In the genomic region with DNA sequence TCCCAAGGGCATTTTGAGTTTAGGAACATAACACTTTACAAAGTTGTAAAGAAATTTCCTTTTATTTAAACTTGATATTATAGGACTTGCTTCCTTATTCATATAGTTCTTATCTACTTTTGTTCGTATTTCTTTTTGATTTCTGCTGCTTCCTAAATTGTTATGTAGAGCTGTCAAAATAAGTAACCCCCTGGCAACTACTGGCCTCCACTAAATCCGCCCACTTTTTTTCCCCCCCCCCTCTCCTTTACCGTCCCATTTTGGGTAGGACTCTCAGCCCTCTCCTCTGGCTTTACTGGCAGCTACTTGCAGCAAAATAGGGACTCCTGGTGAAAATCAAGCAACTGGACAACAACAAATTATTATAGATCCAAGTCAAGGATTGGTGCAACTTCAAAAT, we compare ENCODE assay signal across 10 cellular contexts. TPM values are rescaled to one million over a fixed set of nuclear protein-coding genes. Genes with fewer than 3 reads are reported as not detected.
A peak's percentile ranks its signal among the peaks of the same experiment; 100 is the strongest.
DNase-seq lines count a peak whose midpoint lies in the region; ATAC-seq, FAIRE-seq and TF ChIP-seq lines count a peak whose summit lies in the region.
"Had no signal": no experiment of that assay in that cellular context is flagged by ENCODE, and none has a peak within 500 bp of the region (broad histone marks: within the 10 kb centered on the region; RNA-seq: fewer than 3 reads in every experiment).

No MANE protein-coding gene starts in this region.

- no peak overlapping the region for H3K27ac ChIP-seq in AG04450 (ENCODE audit: low read depth, low read length)
- H3K27ac ChIP-seq in HUES48 (ENCODE audit: low read depth, low read length), result peak overlapping the region; percentile 99
- no peak overlapping the region for H3K27ac ChIP-seq in GM12878 (ENCODE audit: control insufficient read depth, insufficient read depth)
- no peak overlapping the region for H3K27ac ChIP-seq in muscle layer of duodenum (ENCODE audit: low read length)

- peaks cover 36% of the 10 kb centered on the region for H3K79me2 ChIP-seq in GM12878 (ENCODE audit: control insufficient read depth, insufficient read depth, low read length)

- no peaks in the 10 kb centered on the region for H4K20me1 ChIP-seq in GM12878 (ENCODE audit: control insufficient read depth, insufficient read depth)

- RAD21 ChIA-PET in GM12878 (lab: Charles Lee; ENCODE audit: unreplicated experiment), result interaction anchor here (1.6 to 2.5 kb wide), 4 partner anchors 12 to 76 kb away, joined by 4 to 17 read pairs (median 6); no protein-coding TSS in a partner anchor

- DNase-seq in AG04450 (ENCODE audit: low read depth, low spot score) (no peak), GM12878 (ENCODE audit: low read depth, low spot score) (no peak), GM10266 (ENCODE audit: extremely low spot score) (no peak), left colon (no peak), MV-4-11 (lab: John Stamatoyannopoulos, UW) (no peak)
- DNase-seq: midbrain had no signal

- TF ChIP-seq POLR2A in GM12878 (IDR thresholded peaks at IDR 0.05; ENCODE audit: low read depth, low read length), result no peak

- SMC1A ChIA-PET in GM12878 (lab: Charles Lee; ENCODE audit: uncharacterized antibody, unreplicated experiment), result interaction anchor here (0.6 to 2.2 kb wide), 10 partner anchors 10 to 510 kb away, joined by 3 to 8 read pairs (median 3); no protein-coding TSS in a partner anchor

- POLR2A ChIA-PET in AG04450 (lab: Yijun Ruan, JAX) (no interaction called here), GM12878 (lab: Charles Lee) (no interaction called here)

- no peak for FAIRE-seq in GM12878 (lab: Jason Lieb, UNC)
- FAIRE-seq: GM18507 had no signal

- H3K9ac ChIP-seq in HUES48 (ENCODE audit: low read depth, low read length), result no peak overlapping the region
- H3K9ac ChIP-seq in GM12878 (ENCODE audit: control insufficient read depth, insufficient read depth, low read length), result no peak overlapping the region; the same call in 1 of the 2 replicates

- H3K36me3 ChIP-seq in HUES48 (ENCODE audit: control insufficient read depth, insufficient read depth, low read length), result peaks cover 21% of the 10 kb centered on the region
- peaks cover 0 to 4% of the 10 kb centered on the region in 2 experiments; a peak in 1 of 4 replicates for H3K36me3 ChIP-seq in GM12878 (ENCODE audit: control insufficient read depth in 2 of 2, insufficient read depth in 2 of 2, low read length in 1 of 2)
- H3K36me3 ChIP-seq in muscle layer of duodenum (ENCODE audit: control insufficient read depth in 1 of 2, insufficient read depth in 2 of 2, low read length in 2 of 2), result peaks cover 0 to 4% of the 10 kb centered on the region in 2 donors

- H3K4me3 ChIP-seq in AG04450 (ENCODE audit: low read depth, low read length) (peak overlapping the region; percentile 68), HUES48 (ENCODE audit: low read depth, low read length) (peak overlapping the region; percentile 91), GM12878 (peak overlapping the region; percentile 95), muscle layer of duodenum (ENCODE audit: low read depth in 1 of 2, low read length in 2 of 2) (peak overlapping the region; percentile 85 to 88)

- H3K9me3 ChIP-seq in AG04450 (ENCODE audit: control insufficient read depth, insufficient read depth, low read length), result no peaks in the 10 kb centered on the region
- no peaks in the 10 kb centered on the region for H3K9me3 ChIP-seq in HUES48 (ENCODE audit: control insufficient read depth, insufficient read depth, low read length)
- no peaks in the 10 kb centered on the region for H3K9me3 ChIP-seq in GM12878 (replicated peaks; ENCODE audit: control insufficient read depth, insufficient read depth, low read length)
- no peaks in the 10 kb centered on the region for H3K9me3 ChIP-seq in muscle layer of duodenum (ENCODE audit: control insufficient read depth in 1 of 2, low read length in 2 of 2)

- H3K4me1 ChIP-seq in HUES48 (ENCODE audit: control insufficient read depth, insufficient read depth, low read length), result peaks cover 46% of the 10 kb centered on the region
- H3K4me1 ChIP-seq in GM12878 (ENCODE audit: control insufficient read depth, insufficient read depth, low read length), result peaks cover 15% of the 10 kb centered on the region
- peaks cover 6 to 31% of the 10 kb centered on the region in 2 donors for H3K4me1 ChIP-seq in muscle layer of duodenum (ENCODE audit: control insufficient read depth in 1 of 2, insufficient read depth in 2 of 2, low read length in 2 of 2)

- no peak for TF ChIP-seq RAD21 in GM12878 (IDR thresholded peaks at IDR 0.05; ENCODE audit: insufficient read depth, low read depth, low read length)

- TF ChIP-seq CTCF in AG04450 (IDR thresholded peaks at IDR 0.05; ENCODE audit: low read depth, low read length), result no peak
- TF ChIP-seq CTCF in GM12878 (IDR thresholded peaks at IDR 0.05 in 2 of 3, conservative IDR thresholded peaks at IDR 0.05 in 1 of 3; ENCODE audit: control insufficient read depth in 2 of 3, extremely low read depth in 1 of 3, insufficient read depth in 1 of 3, low read depth in 3 of 3, low read length in 3 of 3), result no peak
- no peak for TF ChIP-seq CTCF in GM10266 (IDR thresholded peaks at IDR 0.05; ENCODE audit: control insufficient read depth, insufficient read depth, low read depth, missing control alignments)

- in situ Hi-C loops in GM12878 (cut with MboI), result no loop called here

- H2AFZ ChIP-seq in GM12878 (ENCODE audit: control insufficient read depth, low read depth, low read length), result no peak overlapping the region

- H3K27me3 ChIP-seq in AG04450 (ENCODE audit: control insufficient read depth, insufficient read depth, low read length), result no peaks in the 10 kb centered on the region
- H3K27me3 ChIP-seq in HUES48 (ENCODE audit: control insufficient read depth, insufficient read depth, low read length), result no peaks in the 10 kb centered on the region
- no peaks in the 10 kb centered on the region for H3K27me3 ChIP-seq in GM12878 (replicated peaks in 1 of 2; ENCODE audit: control insufficient read depth in 2 of 2, insufficient read depth in 2 of 2, low read length in 1 of 2)
- no peaks in the 10 kb centered on the region for H3K27me3 ChIP-seq in muscle layer of duodenum (ENCODE audit: low read depth, low read length)

- 74% methylated on average over 3 of the region's 3 CpGs for WGBS in GM12878 (ENCODE audit: insufficient coverage, insufficient replicate concordance, low lambda C conversion rate, missing lambda C conversion rate)

- BruUV-seq in GM12878 (replicated peaks; lab: Mats Ljungman, UMichigan), result no TSS peak

- peak overlapping the region; percentile 17; the same call in 1 of the 2 replicates for H3K4me2 ChIP-seq in GM12878 (ENCODE audit: control insufficient read depth, insufficient read depth)

- intact Hi-C loops in GM12878 (cut with micrococcal nuclease; ENCODE audit: unreplicated experiment), result loop anchor here (5.0 kb wide), 1 partner anchor 127 kb away; no protein-coding TSS in a partner anchor
- intact Hi-C loops in left colon (cut with DNase I, micrococcal nuclease), result no loop called here

- ATAC-seq in GM12878 (no peak), left colon (no peak), GM19463 (IDR thresholded peaks at IDR 0.05; ENCODE audit: unreplicated experiment) (no peak)

- CTCF ChIA-PET in AG04450 (lab: Charles Lee) (no interaction called here), GM12878 (lab: Yijun Ruan, JAX) (interaction anchor here (1.5 to 2.9 kb wide), 2 partner anchors 167 to 169 kb away, joined by 3 to 13 read pairs; no protein-coding TSS in a partner anchor)

- TF ChIP-seq EP300 in GM12878 (IDR thresholded peaks at IDR 0.05; ENCODE audit: borderline replicate concordance in 1 of 2, control insufficient read depth in 1 of 2, low read depth in 2 of 2, low read length in 2 of 2), result no peak

TF ChIP-seq in GM12878, 131 proteins besides CTCF, POLR2A, EP300 and RAD21 (continues in another document):
- TF ChIP-seq HDAC6 (IDR thresholded peaks at IDR 0.05; ENCODE audit: unreplicated experiment) (no peak), GATAD2B (conservative IDR thresholded peaks at IDR 0.05; ENCODE audit: low read depth) (no peak), SPI1 (IDR thresholded peaks at IDR 0.05; ENCODE audit: borderline replicate concordance, insufficient read depth, low read depth, low read length) (no peak), TCF7 (IDR thresholded peaks at IDR 0.05; ENCODE audit: borderline replicate concordance) (no peak), JUNB (IDR thresholded peaks at IDR 0.05) (no peak), IKZF2 (IDR thresholded peaks at IDR 0.05) (no peak)
- TF ChIP-seq, protein P1, sequence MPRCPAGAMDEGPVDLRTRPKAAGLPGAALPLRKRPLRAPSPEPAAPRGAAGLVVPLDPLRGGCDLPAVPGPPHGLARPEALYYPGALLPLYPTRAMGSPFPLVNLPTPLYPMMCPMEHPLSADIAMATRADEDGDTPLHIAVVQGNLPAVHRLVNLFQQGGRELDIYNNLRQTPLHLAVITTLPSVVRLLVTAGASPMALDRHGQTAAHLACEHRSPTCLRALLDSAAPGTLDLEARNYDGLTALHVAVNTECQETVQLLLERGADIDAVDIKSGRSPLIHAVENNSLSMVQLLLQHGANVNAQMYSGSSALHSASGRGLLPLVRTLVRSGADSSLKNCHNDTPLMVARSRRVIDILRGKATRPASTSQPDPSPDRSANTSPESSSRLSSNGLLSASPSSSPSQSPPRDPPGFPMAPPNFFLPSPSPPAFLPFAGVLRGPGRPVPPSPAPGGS (IDR thresholded peaks at IDR 0.05; ENCODE audit: borderline replicate concordance, insufficient read depth, low read depth, low read length, poor library complexity, severe bottlenecking), result no peak

RNA-seq across cellular contexts. Expression of a gene that starts 1.1 kb away (rescaled TPM):
- 1.8 and 2.3 TPM in 2 replicates for polyA plus RNA-seq in AG04450 (2011; rRNA removed)
- polyA minus RNA-seq in AG04450 (2011; rRNA and poly(A)+ RNA removed), result 4.9 and 6.6 TPM in 2 replicates
- total RNA-seq in GM12878 (2013; cell fraction: nucleolus; rRNA removed), result 68.8 and 98.9 TPM in 2 replicates
- 23.7 and 28.9 TPM in 2 replicates for total RNA-seq in GM12878 (2014; rRNA removed)
- total RNA-seq in GM12878 (2014; rRNA removed; fragmentation: Illumina TruSeq; extraction: Trizol), result 28.0 and 28.1 TPM in 2 replicates
- 19.2 and 19.9 TPM in 2 replicates for total RNA-seq in GM12878 (2021)
- polyA plus RNA-seq in GM12878 (2011; ENCODE audit: low read depth), result 3.9 TPM
- polyA plus RNA-seq in GM12878 (2011; rRNA removed), result 32.4 and 43.8 TPM in 2 replicates
- 17.3 and 17.9 TPM in 2 replicates for polyA plus RNA-seq in GM12878 (2011; cell fraction: cytosol; rRNA removed)
- 14.2 and 16.3 TPM in 2 replicates for polyA plus RNA-seq in GM12878 (2011; cell fraction: nucleus; rRNA removed)
- 5.1 and 6.1 TPM in 2 replicates for polyA plus RNA-seq in GM12878 (2012)
- 15.0 and 19.0 TPM in 2 replicates for polyA plus RNA-seq in GM12878 (2014; fragmentation: Illumina TruSeq; extraction: Trizol)
- polyA plus RNA-seq in GM12878 (2014; fragmentation: Nextera tagmentation; extraction: Ambion mirVana), result 10 to 100 TPM in 1 of 2 experiments, 1 to 10 TPM in 1; 6.2 to 17.2 TPM
- polyA plus RNA-seq in GM12878 (2014; rRNA removed), result 7.9 and 9.9 TPM in 2 replicates
- polyA plus RNA-seq in GM12878 (2016; fragmentation: Nextera tagmentation; extraction: Ambion mirVana), result 10 to 100 TPM; 12.4 to 14.8 TPM
- 94.7 and 100 TPM in 2 replicates for polyA minus RNA-seq in GM12878 (2011; rRNA and poly(A)+ RNA removed)
- polyA minus RNA-seq in GM12878 (2011; cell fraction: cytosol; rRNA and poly(A)+ RNA removed), result 22.9 and 24.8 TPM in 2 replicates
- polyA minus RNA-seq in GM12878 (2011; cell fraction: nucleus; rRNA and poly(A)+ RNA removed), result 65.0 and 89.4 TPM in 2 replicates
- total RNA-seq in left colon, result 1 to 10 TPM; 2.2 to 5.2 TPM
